ENCODE assay signal across 1 cellular context in the genomic region with DNA sequence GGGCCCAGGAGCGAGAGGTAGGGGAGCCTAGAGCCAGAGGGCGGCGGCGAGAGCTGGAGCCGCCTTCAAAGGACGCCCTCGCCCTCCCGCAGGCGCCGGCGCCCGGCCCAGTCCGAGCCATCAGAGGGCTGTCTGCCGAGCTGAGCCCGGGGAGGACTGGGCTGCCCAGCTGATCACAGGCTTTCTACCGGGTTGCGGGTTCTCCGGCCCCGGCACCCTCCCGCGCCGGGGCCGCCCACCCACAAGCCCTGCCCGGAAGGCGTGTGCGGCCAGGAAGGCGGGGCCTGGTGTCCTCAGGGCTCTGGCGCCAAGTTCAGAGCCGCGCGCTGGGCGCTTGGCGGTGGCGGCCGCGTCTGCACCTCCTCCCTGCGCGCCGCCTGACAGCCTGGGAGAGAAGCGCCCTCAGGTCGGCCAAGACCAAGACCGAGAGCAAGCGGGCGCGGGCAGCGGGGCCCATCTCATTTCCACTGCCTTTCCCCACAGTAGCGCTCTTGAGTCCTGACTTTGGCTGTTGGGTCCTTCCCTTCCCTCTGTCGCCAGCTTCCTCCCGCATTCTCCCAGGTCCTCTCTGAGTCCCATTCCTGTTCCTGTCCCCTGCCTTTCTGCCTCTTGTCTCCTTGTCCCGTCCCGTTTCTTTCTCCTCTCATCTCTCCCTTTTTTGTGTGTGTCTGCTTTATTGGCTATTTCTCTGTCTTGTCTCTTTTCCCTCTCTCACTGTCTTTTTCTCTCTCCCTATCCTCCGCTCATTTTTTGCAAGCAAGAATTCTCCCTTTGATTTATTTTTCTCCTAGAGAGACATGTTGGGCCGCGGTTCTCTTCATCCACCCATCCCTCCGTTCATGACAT.
A peak's percentile ranks its signal among the peaks of the same experiment; 100 is the strongest.
TF ChIP-seq lines count a peak whose summit lies in the region.

No MANE protein-coding gene starts in this region.

TF ChIP-seq in WTC11, 78 proteins besides CTCF, POLR2A, EP300 and RAD21 (continued from another document):
- TF ChIP-seq, protein P1, sequence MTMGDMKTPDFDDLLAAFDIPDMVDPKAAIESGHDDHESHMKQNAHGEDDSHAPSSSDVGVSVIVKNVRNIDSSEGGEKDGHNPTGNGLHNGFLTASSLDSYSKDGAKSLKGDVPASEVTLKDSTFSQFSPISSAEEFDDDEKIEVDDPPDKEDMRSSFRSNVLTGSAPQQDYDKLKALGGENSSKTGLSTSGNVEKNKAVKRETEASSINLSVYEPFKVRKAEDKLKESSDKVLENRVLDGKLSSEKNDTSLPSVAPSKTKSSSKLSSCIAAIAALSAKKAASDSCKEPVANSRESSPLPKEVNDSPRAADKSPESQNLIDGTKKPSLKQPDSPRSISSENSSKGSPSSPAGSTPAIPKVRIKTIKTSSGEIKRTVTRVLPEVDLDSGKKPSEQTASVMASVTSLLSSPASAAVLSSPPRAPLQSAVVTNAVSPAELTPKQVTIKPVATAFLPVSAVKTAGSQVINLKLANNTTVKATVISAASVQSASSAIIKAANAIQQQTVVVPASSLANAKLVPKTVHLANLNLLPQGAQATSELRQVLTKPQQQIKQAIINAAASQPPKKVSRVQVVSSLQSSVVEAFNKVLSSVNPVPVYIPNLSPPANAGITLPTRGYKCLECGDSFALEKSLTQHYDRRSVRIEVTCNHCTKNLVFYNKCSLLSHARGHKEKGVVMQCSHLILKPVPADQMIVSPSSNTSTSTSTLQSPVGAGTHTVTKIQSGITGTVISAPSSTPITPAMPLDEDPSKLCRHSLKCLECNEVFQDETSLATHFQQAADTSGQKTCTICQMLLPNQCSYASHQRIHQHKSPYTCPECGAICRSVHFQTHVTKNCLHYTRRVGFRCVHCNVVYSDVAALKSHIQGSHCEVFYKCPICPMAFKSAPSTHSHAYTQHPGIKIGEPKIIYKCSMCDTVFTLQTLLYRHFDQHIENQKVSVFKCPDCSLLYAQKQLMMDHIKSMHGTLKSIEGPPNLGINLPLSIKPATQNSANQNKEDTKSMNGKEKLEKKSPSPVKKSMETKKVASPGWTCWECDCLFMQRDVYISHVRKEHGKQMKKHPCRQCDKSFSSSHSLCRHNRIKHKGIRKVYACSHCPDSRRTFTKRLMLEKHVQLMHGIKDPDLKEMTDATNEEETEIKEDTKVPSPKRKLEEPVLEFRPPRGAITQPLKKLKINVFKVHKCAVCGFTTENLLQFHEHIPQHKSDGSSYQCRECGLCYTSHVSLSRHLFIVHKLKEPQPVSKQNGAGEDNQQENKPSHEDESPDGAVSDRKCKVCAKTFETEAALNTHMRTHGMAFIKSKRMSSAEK (CRISPR knock-in tag; IDR thresholded peaks at IDR 0.05; ENCODE audit: borderline replicate concordance), result no peak
- TF ChIP-seq ESRRA (CRISPR knock-in tag; IDR thresholded peaks at IDR 0.05; ENCODE audit: borderline replicate concordance) (no peak), SMAD3 (CRISPR knock-in tag; IDR thresholded peaks at IDR 0.05; ENCODE audit: borderline replicate concordance) (no peak), USF1 (CRISPR knock-in tag; IDR thresholded peaks at IDR 0.05) (peak; percentile 22; the same call in 1 of the 2 replicates), ZNF263 (CRISPR knock-in tag; IDR thresholded peaks at IDR 0.05; ENCODE audit: low read depth) (no peak), PRRX2 (CRISPR knock-in tag; IDR thresholded peaks at IDR 0.05) (no peak), IRF2 (CRISPR knock-in tag; IDR thresholded peaks at IDR 0.05; ENCODE audit: borderline replicate concordance, low read depth) (no peak), ZNF423 (CRISPR knock-in tag; IDR thresholded peaks at IDR 0.05) (no peak), HMGXB4 (CRISPR knock-in tag; IDR thresholded peaks at IDR 0.05) (no peak), SMAD4 (CRISPR knock-in tag; IDR thresholded peaks at IDR 0.05) (no peak), FOXP1 (CRISPR knock-in tag; IDR thresholded peaks at IDR 0.05; ENCODE audit: borderline replicate concordance) (no peak), NFATC4 (CRISPR knock-in tag; IDR thresholded peaks at IDR 0.05) (no peak), ZNF281 (CRISPR knock-in tag; IDR thresholded peaks at IDR 0.05) (no peak), ZNF219 (CRISPR knock-in tag; IDR thresholded peaks at IDR 0.05; ENCODE audit: borderline replicate concordance) (no peak)
- TF ChIP-seq, protein P2, sequence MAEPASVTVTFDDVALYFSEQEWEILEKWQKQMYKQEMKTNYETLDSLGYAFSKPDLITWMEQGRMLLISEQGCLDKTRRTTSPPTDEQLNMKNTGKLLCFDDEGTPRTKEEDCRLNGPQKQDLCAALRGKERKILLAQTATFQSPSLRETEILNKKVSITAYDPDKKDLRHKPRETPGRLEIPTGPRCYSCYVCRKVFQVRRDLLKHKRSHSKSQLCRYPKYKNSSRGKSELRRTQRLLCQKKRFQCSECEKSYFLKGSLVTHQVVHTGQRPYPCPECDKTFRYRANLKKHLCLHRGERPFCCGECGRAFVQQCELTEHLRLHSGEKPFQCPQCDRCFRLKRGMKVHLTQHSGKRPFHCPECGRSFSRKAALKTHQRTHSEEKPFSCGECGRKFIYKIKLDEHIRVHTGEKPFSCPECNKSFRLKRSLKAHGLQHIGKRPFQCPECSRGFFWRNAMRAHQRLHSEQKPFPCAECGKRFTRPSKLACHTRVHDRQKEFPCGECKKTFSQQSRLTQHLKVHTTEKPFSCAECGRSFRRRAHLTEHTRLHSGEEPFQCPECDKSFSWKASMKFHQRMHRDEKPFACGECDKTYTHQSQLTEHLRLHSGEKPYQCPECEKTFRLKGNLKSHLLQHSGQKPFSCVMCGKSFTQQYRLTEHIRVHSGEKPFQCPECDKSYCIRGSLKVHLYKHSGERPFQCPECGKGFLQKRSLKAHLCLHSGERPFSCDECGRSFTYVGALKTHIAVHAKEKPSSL (CRISPR knock-in tag; conservative IDR thresholded peaks at IDR 0.05), result no peak
- TF ChIP-seq, protein P3, sequence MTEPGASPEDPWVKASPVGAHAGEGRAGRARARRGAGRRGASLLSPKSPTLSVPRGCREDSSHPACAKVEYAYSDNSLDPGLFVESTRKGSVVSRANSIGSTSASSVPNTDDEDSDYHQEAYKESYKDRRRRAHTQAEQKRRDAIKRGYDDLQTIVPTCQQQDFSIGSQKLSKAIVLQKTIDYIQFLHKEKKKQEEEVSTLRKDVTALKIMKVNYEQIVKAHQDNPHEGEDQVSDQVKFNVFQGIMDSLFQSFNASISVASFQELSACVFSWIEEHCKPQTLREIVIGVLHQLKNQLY (CRISPR knock-in tag; IDR thresholded peaks at IDR 0.05), result no peak
